Comparison of ENCODE assay signal across 2 cellular contexts in genomic region chr4:93000914-93001313, GRCh38.
A peak's percentile ranks its signal among the peaks of the same experiment; 100 is the strongest.
TF ChIP-seq lines count a peak whose summit lies in the region.

No MANE protein-coding gene starts in this region.

TF ChIP-seq in HepG2, 621 proteins besides CTCF, POLR2A, EP300 and RAD21:
- TF ChIP-seq CEBPB (IDR thresholded peaks at IDR 0.05; ENCODE audit: borderline replicate concordance, low read depth, low read length) = no peak
- peak; percentile 69; the same call in 1 of the 2 replicates for TF ChIP-seq MAFF (IDR thresholded peaks at IDR 0.05; ENCODE audit: low read depth, low read length)
- TF ChIP-seq PLRG1 (conservative IDR thresholded peaks at IDR 0.05) = no peak
- no peak for TF ChIP-seq ZNF383 (CRISPR knock-in tag; IDR thresholded peaks at IDR 0.05; ENCODE audit: borderline replicate concordance)
- TF ChIP-seq MAFK (conservative IDR thresholded peaks at IDR 0.05 in 1 of 2, IDR thresholded peaks at IDR 0.05 in 1 of 2; ENCODE audit: low read length in 2 of 2) = peak; percentile 63 to 88
- no peak for TF ChIP-seq JARID2 (CRISPR knock-in tag; IDR thresholded peaks at IDR 0.05; ENCODE audit: insufficient replicate concordance)
- no peak for TF ChIP-seq ZNF749 (CRISPR knock-in tag; IDR thresholded peaks at IDR 0.05; ENCODE audit: borderline replicate concordance)
- no peak for TF ChIP-seq SPEN (CRISPR knock-in tag; IDR thresholded peaks at IDR 0.05; ENCODE audit: low read depth)
- no peak for TF ChIP-seq ZNF75D (CRISPR knock-in tag; IDR thresholded peaks at IDR 0.05; ENCODE audit: borderline replicate concordance)
- TF ChIP-seq ZNF30 (CRISPR knock-in tag; IDR thresholded peaks at IDR 0.05) = no peak

TF ChIP-seq in H1, 55 proteins besides CTCF, POLR2A, EP300 and RAD21:
- TF ChIP-seq TAF1 (IDR thresholded peaks at IDR 0.05; ENCODE audit: low read depth, low read length) (no peak), FOSL1 (IDR thresholded peaks at IDR 0.05; ENCODE audit: insufficient read depth, low read depth, low read length) (no peak), MAFK (IDR thresholded peaks at IDR 0.05; ENCODE audit: low read depth, low read length) (peak; percentile 36; the same call in 1 of the 2 replicates)
